In genomic region chr15:59622289-59622688, GRCh38 we compare ENCODE assay signal across 1 cellular context.
TF ChIP-seq lines count a peak whose summit lies in the region.

No MANE protein-coding gene starts in this region.

TF ChIP-seq in HepG2, 621 proteins besides CTCF, POLR2A, EP300 and RAD21 (continued from another document and continues in another):
- TF ChIP-seq ZNF616 (CRISPR knock-in tag; IDR thresholded peaks at IDR 0.05; ENCODE audit: low read depth) = no peak
- no peak for TF ChIP-seq BCL3 (CRISPR knock-in tag; IDR thresholded peaks at IDR 0.05)
- TF ChIP-seq ZBTB3 (CRISPR knock-in tag; IDR thresholded peaks at IDR 0.05; ENCODE audit: borderline replicate concordance, low read depth) = no peak
- no peak for TF ChIP-seq KAT8 (CRISPR knock-in tag; IDR thresholded peaks at IDR 0.05)
- no peak for TF ChIP-seq ZNF274 (CRISPR knock-in tag; IDR thresholded peaks at IDR 0.05)
- no peak for TF ChIP-seq SOX13 (IDR thresholded peaks at IDR 0.05)
- TF ChIP-seq SOX13 (CRISPR knock-in tag; conservative IDR thresholded peaks at IDR 0.05 in 1 of 2, IDR thresholded peaks at IDR 0.05 in 1 of 2) = peak in 1 of 2 experiments; percentile 45; a peak in 1 of 4 replicates
- no peak for TF ChIP-seq ZSCAN25 (CRISPR knock-in tag; IDR thresholded peaks at IDR 0.05)
- TF ChIP-seq, protein P1, sequence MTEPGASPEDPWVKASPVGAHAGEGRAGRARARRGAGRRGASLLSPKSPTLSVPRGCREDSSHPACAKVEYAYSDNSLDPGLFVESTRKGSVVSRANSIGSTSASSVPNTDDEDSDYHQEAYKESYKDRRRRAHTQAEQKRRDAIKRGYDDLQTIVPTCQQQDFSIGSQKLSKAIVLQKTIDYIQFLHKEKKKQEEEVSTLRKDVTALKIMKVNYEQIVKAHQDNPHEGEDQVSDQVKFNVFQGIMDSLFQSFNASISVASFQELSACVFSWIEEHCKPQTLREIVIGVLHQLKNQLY (CRISPR knock-in tag; IDR thresholded peaks at IDR 0.05) = no peak
- TF ChIP-seq ZSCAN29 (CRISPR knock-in tag; conservative IDR thresholded peaks at IDR 0.05) = no peak
- no peak for TF ChIP-seq KDM3A (CRISPR knock-in tag; IDR thresholded peaks at IDR 0.05; ENCODE audit: low read depth)
- no peak for TF ChIP-seq ZNF160 (CRISPR knock-in tag; IDR thresholded peaks at IDR 0.05)
- TF ChIP-seq STAG1 (CRISPR knock-in tag; IDR thresholded peaks at IDR 0.05) = peak; percentile 92
- TF ChIP-seq KLF15 (CRISPR knock-in tag; IDR thresholded peaks at IDR 0.05; ENCODE audit: borderline replicate concordance) = no peak
- TF ChIP-seq HMGXB3 (CRISPR knock-in tag; IDR thresholded peaks at IDR 0.05; ENCODE audit: borderline replicate concordance) = no peak
- 0 out of 3 replicates have a peak, but pooled peaks have one; percentile 22 for TF ChIP-seq MXI1 (IDR thresholded peaks at IDR 0.05; ENCODE audit: borderline replicate concordance, low read depth, low read length)
- no peak for TF ChIP-seq POLR2AphosphoS5 (IDR thresholded peaks at IDR 0.05; ENCODE audit: low read depth, low read length)
- TF ChIP-seq ATM (IDR thresholded peaks at IDR 0.05; ENCODE audit: borderline replicate concordance) = no peak
- no peak for TF ChIP-seq ZNF337 (CRISPR knock-in tag; IDR thresholded peaks at IDR 0.05; ENCODE audit: borderline replicate concordance, low read depth)
- no peak for TF ChIP-seq AGO1 (IDR thresholded peaks at IDR 0.05; ENCODE audit: low read depth, low read length, poor library complexity, severe bottlenecking)
- no peak for TF ChIP-seq ZFX (CRISPR knock-in tag; IDR thresholded peaks at IDR 0.05; ENCODE audit: low read depth)
- no peak for TF ChIP-seq ZSCAN30 (CRISPR knock-in tag; IDR thresholded peaks at IDR 0.05)
- TF ChIP-seq MTA1 (CRISPR knock-in tag; IDR thresholded peaks at IDR 0.05; ENCODE audit: borderline replicate concordance) = no peak
- no peak for TF ChIP-seq ZNF513 (CRISPR knock-in tag; conservative IDR thresholded peaks at IDR 0.05)
- no peak for TF ChIP-seq KDM5A (IDR thresholded peaks at IDR 0.05; ENCODE audit: borderline replicate concordance, low read length)
- TF ChIP-seq ZNF260 (CRISPR knock-in tag; IDR thresholded peaks at IDR 0.05; ENCODE audit: borderline replicate concordance, low read depth) = no peak
- TF ChIP-seq ZEB1 (IDR thresholded peaks at IDR 0.05; ENCODE audit: insufficient replicate concordance, low read depth) = no peak
- peak; percentile 44; the same call in 1 of the 2 replicates for TF ChIP-seq ZKSCAN8 (CRISPR knock-in tag; IDR thresholded peaks at IDR 0.05; ENCODE audit: borderline replicate concordance)
- TF ChIP-seq, protein P2, sequence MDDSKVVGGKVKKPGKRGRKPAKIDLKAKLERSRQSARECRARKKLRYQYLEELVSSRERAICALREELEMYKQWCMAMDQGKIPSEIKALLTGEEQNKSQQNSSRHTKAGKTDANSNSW (CRISPR knock-in tag; IDR thresholded peaks at IDR 0.05; ENCODE audit: borderline replicate concordance) = no peak
- no peak for TF ChIP-seq MEIS2 (CRISPR knock-in tag; IDR thresholded peaks at IDR 0.05)
- TF ChIP-seq ATRX (CRISPR knock-in tag; IDR thresholded peaks at IDR 0.05; ENCODE audit: borderline replicate concordance) = no peak
- TF ChIP-seq HNRNPL (IDR thresholded peaks at IDR 0.05; ENCODE audit: low read depth, low read length) = no peak
- TF ChIP-seq GPN1 (CRISPR knock-in tag; IDR thresholded peaks at IDR 0.05; ENCODE audit: borderline replicate concordance) = no peak
- TF ChIP-seq DMAP1 (CRISPR knock-in tag; IDR thresholded peaks at IDR 0.05) = no peak
- no peak for TF ChIP-seq NR2F2 (IDR thresholded peaks at IDR 0.05; ENCODE audit: borderline replicate concordance, low read depth)
- TF ChIP-seq, protein P3, sequence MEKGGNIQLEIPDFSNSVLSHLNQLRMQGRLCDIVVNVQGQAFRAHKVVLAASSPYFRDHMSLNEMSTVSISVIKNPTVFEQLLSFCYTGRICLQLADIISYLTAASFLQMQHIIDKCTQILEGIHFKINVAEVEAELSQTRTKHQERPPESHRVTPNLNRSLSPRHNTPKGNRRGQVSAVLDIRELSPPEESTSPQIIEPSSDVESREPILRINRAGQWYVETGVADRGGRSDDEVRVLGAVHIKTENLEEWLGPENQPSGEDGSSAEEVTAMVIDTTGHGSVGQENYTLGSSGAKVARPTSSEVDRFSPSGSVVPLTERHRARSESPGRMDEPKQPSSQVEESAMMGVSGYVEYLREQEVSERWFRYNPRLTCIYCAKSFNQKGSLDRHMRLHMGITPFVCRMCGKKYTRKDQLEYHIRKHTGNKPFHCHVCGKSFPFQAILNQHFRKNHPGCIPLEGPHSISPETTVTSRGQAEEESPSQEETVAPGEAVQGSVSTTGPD (CRISPR knock-in tag; IDR thresholded peaks at IDR 0.05) = no peak
- TF ChIP-seq NFKB2 (CRISPR knock-in tag; IDR thresholded peaks at IDR 0.05; ENCODE audit: borderline replicate concordance) = no peak
- TF ChIP-seq, protein P4, sequence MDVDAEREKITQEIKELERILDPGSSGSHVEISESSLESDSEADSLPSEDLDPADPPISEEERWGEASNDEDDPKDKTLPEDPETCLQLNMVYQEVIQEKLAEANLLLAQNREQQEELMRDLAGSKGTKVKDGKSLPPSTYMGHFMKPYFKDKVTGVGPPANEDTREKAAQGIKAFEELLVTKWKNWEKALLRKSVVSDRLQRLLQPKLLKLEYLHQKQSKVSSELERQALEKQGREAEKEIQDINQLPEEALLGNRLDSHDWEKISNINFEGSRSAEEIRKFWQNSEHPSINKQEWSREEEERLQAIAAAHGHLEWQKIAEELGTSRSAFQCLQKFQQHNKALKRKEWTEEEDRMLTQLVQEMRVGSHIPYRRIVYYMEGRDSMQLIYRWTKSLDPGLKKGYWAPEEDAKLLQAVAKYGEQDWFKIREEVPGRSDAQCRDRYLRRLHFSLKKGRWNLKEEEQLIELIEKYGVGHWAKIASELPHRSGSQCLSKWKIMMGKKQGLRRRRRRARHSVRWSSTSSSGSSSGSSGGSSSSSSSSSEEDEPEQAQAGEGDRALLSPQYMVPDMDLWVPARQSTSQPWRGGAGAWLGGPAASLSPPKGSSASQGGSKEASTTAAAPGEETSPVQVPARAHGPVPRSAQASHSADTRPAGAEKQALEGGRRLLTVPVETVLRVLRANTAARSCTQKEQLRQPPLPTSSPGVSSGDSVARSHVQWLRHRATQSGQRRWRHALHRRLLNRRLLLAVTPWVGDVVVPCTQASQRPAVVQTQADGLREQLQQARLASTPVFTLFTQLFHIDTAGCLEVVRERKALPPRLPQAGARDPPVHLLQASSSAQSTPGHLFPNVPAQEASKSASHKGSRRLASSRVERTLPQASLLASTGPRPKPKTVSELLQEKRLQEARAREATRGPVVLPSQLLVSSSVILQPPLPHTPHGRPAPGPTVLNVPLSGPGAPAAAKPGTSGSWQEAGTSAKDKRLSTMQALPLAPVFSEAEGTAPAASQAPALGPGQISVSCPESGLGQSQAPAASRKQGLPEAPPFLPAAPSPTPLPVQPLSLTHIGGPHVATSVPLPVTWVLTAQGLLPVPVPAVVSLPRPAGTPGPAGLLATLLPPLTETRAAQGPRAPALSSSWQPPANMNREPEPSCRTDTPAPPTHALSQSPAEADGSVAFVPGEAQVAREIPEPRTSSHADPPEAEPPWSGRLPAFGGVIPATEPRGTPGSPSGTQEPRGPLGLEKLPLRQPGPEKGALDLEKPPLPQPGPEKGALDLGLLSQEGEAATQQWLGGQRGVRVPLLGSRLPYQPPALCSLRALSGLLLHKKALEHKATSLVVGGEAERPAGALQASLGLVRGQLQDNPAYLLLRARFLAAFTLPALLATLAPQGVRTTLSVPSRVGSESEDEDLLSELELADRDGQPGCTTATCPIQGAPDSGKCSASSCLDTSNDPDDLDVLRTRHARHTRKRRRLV (CRISPR knock-in tag; IDR thresholded peaks at IDR 0.05) = no peak
- no peak for TF ChIP-seq RFXAP (CRISPR knock-in tag; IDR thresholded peaks at IDR 0.05; ENCODE audit: borderline replicate concordance)
- TF ChIP-seq, protein P5, sequence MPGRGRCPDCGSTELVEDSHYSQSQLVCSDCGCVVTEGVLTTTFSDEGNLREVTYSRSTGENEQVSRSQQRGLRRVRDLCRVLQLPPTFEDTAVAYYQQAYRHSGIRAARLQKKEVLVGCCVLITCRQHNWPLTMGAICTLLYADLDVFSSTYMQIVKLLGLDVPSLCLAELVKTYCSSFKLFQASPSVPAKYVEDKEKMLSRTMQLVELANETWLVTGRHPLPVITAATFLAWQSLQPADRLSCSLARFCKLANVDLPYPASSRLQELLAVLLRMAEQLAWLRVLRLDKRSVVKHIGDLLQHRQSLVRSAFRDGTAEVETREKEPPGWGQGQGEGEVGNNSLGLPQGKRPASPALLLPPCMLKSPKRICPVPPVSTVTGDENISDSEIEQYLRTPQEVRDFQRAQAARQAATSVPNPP (CRISPR knock-in tag; IDR thresholded peaks at IDR 0.05) = no peak
- TF ChIP-seq GATAD2A (CRISPR knock-in tag; IDR thresholded peaks at IDR 0.05) = peak; percentile 49; the same call in 1 of the 2 replicates
- no peak for TF ChIP-seq JARID2 (CRISPR knock-in tag; IDR thresholded peaks at IDR 0.05; ENCODE audit: insufficient replicate concordance)
- TF ChIP-seq XRCC5 (optimal IDR thresholded peaks at IDR 0.05; ENCODE audit: low read length) = peak; percentile 55
- TF ChIP-seq NFYC (CRISPR knock-in tag; IDR thresholded peaks at IDR 0.05) = no peak
- peak; percentile 61; the same call in 1 of the 2 replicates for TF ChIP-seq FOXK1 (CRISPR knock-in tag; IDR thresholded peaks at IDR 0.05; ENCODE audit: borderline replicate concordance, low read depth)
- TF ChIP-seq, protein P6, sequence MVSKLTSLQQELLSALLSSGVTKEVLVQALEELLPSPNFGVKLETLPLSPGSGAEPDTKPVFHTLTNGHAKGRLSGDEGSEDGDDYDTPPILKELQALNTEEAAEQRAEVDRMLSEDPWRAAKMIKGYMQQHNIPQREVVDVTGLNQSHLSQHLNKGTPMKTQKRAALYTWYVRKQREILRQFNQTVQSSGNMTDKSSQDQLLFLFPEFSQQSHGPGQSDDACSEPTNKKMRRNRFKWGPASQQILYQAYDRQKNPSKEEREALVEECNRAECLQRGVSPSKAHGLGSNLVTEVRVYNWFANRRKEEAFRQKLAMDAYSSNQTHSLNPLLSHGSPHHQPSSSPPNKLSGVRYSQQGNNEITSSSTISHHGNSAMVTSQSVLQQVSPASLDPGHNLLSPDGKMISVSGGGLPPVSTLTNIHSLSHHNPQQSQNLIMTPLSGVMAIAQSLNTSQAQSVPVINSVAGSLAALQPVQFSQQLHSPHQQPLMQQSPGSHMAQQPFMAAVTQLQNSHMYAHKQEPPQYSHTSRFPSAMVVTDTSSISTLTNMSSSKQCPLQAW (CRISPR knock-in tag; IDR thresholded peaks at IDR 0.05) = no peak; the same call in 1 of the 2 replicates
- no peak for TF ChIP-seq KAT2B (IDR thresholded peaks at IDR 0.05; ENCODE audit: borderline replicate concordance, low read depth, low read length)
- TF ChIP-seq SMARCC2 (IDR thresholded peaks at IDR 0.05) = no peak
